In the genomic region with DNA sequence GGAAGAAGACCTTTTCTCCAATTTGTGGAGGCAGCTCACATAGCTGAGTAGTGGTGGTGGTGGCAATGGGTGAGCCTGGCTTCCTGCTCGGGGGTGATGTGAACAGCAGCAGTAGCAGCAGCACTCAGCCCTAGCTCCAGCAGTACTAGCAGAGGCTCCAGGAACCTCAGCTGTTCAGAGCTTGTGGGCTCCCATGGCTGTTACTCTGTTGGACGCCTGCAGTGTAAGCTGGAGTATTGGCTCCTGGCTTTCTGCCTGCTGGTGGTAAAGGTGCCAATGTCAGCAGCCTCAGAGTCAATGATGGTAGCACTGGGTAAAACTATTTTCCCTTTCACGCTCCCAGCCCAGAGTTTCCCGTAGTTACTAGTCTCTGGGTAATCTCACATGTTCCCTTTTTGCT, we compare ENCODE assay signal across 10 cellular contexts. TPM values are rescaled to one million over a fixed set of nuclear protein-coding genes. Genes with fewer than 3 reads are reported as not detected.
A peak's percentile ranks its signal among the peaks of the same experiment; 100 is the strongest.
DNase-seq lines count a peak whose midpoint lies in the region; TF ChIP-seq lines count a peak whose summit lies in the region.
"Had no signal": no experiment of that assay in that cellular context is flagged by ENCODE, and none has a peak within 500 bp of the region (broad histone marks: within the 10 kb centered on the region; RNA-seq: fewer than 3 reads in every experiment).

No MANE protein-coding gene starts in this region.

- no peaks in the 10 kb centered on the region for H3K27me3 ChIP-seq in esophagus muscularis mucosa

- peaks cover 15 to 37% (median 25%) of the 10 kb centered on the region in 4 donors for H3K4me1 ChIP-seq in esophagus muscularis mucosa

- no peak for TF ChIP-seq EP300 in esophagus muscularis mucosa (IDR thresholded peaks at IDR 0.05)

- intact Hi-C loops in esophagus muscularis mucosa (cut with DNase I): loop anchor here (5.0 to 10.0 kb wide), 3 partner anchors 57 to 640 kb away; a partner anchor contains a TSS

- TF ChIP-seq POLR2A in esophagus muscularis mucosa (IDR thresholded peaks at IDR 0.05; ENCODE audit: low read depth): no peak

- 32% methylated on average over 4 of the region's 4 CpGs for WGBS in esophagus muscularis mucosa

- peak overlapping the region; percentile 37 for H3K27ac Mint-ChIP-seq in osteocyte (ENCODE audit: unreplicated experiment)

- no peak for TF ChIP-seq CTCF in esophagus muscularis mucosa (IDR thresholded peaks at IDR 0.05)
- no peak for TF ChIP-seq CTCF in osteocyte (IDR thresholded peaks at IDR 0.05)
- TF ChIP-seq CTCF in GM20000 (IDR thresholded peaks at IDR 0.05; ENCODE audit: extremely low read depth, missing control alignments): no peak

- H3K27ac ChIP-seq in esophagus muscularis mucosa (replicated peaks in 1 of 4): peak overlapping the region in 3 of 4 donors; percentile 15 to 98 (median 32)

- H3K27me3 Mint-ChIP-seq in osteocyte (ENCODE audit: unreplicated experiment): no peaks in the 10 kb centered on the region

- H3K4me3 ChIP-seq in esophagus muscularis mucosa: no peak overlapping the region

- DNase-seq in GM04503 (ENCODE audit: low read depth) (peak; percentile 19), NCI-H2196 treated with DMSO at 0.1 percent for 48 hours (lab: John Stamatoyannopoulos, UW; ENCODE audit: unreplicated experiment) (peak; percentile 39), esophagus muscularis mucosa (ENCODE audit: extremely low spot score) (no peak), osteocyte (ENCODE audit: extremely low spot score, unreplicated experiment) (no peak), NK-92 (lab: John Stamatoyannopoulos, UW; ENCODE audit: unreplicated experiment) (no peak), GM20000 (ENCODE audit: low spot score) (no peak)
- no peak for DNase-seq in stimulated activated naive CD4-positive, alpha-beta T cell (lab: John Stamatoyannopoulos, UW)
- DNase-seq in effector CD4-positive, alpha-beta T cell: no peak
- DNase-seq: NCI-H510A, T-helper 1 cell had no signal

- no peaks in the 10 kb centered on the region for H3K9me3 Mint-ChIP-seq in osteocyte (ENCODE audit: unreplicated experiment)

- H3K4me1 Mint-ChIP-seq in osteocyte (ENCODE audit: unreplicated experiment): peaks cover 36% of the 10 kb centered on the region

- no peaks in the 10 kb centered on the region for H3K9me3 ChIP-seq in esophagus muscularis mucosa

- no peak overlapping the region for H3K4me3 Mint-ChIP-seq in osteocyte (ENCODE audit: unreplicated experiment)

- peaks cover 2% of the 10 kb centered on the region for H3K36me3 Mint-ChIP-seq in osteocyte (ENCODE audit: unreplicated experiment)

- H3K36me3 ChIP-seq in esophagus muscularis mucosa: no peaks in the 10 kb centered on the region

RNA-seq across cellular contexts. Expression of a gene that starts 3.1 kb away (rescaled TPM):
- total RNA-seq in esophagus muscularis mucosa (10 to 100 TPM; 18.0 to 42.6 (median 23.2) TPM), osteocyte (47.5 and 48.0 TPM in 2 replicates)

RNA-seq across cellular contexts. Expression of a gene that starts 46.4 kb away (rescaled TPM):
- total RNA-seq in esophagus muscularis mucosa: 10 to 100 TPM; 18.7 to 21.6 (median 19.6) TPM
- total RNA-seq in osteocyte: 20.4 and 22.9 TPM in 2 replicates

Comparison
In these comparisons a context has a peak if more than half of its experiments do, and no peak if none do; other contexts are left out.
1. DNase-seq: peak in GM04503 (single experiment) and NCI-H2196 treated with DMSO at 0.1 percent for 48 hours (single experiment); none in esophagus muscularis mucosa (single experiment), osteocyte (single experiment), stimulated activated naive CD4-positive, alpha-beta T cell (0 of 6), NK-92 (single experiment), GM20000 (single experiment) and effector CD4-positive, alpha-beta T cell (single experiment).